1 cellular context compared by ENCODE assay signal in the genomic region with DNA sequence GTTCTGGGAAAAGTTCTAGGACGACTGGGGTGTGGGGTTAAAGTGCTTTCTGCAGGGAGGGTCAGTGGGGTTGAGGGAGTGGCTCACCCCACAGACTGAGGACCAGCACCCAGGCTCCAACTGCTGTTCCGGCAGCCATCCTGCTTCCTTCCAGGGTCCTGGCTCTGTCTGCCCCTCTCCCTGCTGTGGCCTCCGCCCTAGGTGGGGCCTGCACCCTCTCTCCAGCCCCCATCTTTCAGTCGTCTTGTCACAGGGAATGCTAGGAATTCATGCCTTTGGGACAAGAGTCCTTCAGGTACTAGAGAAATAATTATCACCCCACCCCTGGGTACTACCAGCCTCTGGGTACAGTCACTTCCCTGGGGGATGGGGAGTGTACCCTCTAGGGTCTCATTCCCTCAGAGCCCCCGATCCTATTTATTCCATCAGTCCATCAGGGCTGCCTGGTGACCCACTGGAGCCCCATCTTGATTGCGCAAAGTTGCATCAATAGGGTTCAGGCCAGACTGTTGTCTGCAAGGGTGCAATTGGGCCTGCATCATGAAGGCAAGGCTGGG.
TF ChIP-seq lines count a peak whose summit lies in the region.

A gene (minus strand): TSS at position 170 of the 557 bp plus-strand sequence. CDS start 31 bp downstream, at position 139.

TF ChIP-seq in K562, 482 proteins besides CTCF, POLR2A, EP300 and RAD21 (continued from another document and continues in another):
- TF ChIP-seq, protein P1, sequence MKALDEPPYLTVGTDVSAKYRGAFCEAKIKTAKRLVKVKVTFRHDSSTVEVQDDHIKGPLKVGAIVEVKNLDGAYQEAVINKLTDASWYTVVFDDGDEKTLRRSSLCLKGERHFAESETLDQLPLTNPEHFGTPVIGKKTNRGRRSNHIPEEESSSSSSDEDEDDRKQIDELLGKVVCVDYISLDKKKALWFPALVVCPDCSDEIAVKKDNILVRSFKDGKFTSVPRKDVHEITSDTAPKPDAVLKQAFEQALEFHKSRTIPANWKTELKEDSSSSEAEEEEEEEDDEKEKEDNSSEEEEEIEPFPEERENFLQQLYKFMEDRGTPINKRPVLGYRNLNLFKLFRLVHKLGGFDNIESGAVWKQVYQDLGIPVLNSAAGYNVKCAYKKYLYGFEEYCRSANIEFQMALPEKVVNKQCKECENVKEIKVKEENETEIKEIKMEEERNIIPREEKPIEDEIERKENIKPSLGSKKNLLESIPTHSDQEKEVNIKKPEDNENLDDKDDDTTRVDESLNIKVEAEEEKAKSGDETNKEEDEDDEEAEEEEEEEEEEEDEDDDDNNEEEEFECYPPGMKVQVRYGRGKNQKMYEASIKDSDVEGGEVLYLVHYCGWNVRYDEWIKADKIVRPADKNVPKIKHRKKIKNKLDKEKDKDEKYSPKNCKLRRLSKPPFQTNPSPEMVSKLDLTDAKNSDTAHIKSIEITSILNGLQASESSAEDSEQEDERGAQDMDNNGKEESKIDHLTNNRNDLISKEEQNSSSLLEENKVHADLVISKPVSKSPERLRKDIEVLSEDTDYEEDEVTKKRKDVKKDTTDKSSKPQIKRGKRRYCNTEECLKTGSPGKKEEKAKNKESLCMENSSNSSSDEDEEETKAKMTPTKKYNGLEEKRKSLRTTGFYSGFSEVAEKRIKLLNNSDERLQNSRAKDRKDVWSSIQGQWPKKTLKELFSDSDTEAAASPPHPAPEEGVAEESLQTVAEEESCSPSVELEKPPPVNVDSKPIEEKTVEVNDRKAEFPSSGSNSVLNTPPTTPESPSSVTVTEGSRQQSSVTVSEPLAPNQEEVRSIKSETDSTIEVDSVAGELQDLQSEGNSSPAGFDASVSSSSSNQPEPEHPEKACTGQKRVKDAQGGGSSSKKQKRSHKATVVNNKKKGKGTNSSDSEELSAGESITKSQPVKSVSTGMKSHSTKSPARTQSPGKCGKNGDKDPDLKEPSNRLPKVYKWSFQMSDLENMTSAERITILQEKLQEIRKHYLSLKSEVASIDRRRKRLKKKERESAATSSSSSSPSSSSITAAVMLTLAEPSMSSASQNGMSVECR (CRISPR knock-in tag; IDR thresholded peaks at IDR 0.05): no peak
- TF ChIP-seq POLR2AphosphoS2 (IDR thresholded peaks at IDR 0.05; ENCODE audit: low read length) (peak; percentile 89), ZNF239 (CRISPR knock-in tag; IDR thresholded peaks at IDR 0.05) (peak; percentile 16; the same call in 1 of the 2 replicates), ZNF584 (CRISPR knock-in tag; IDR thresholded peaks at IDR 0.05; ENCODE audit: low read depth) (peak; percentile 84; the same call in 1 of the 2 replicates), XRCC4 (IDR thresholded peaks at IDR 0.05; ENCODE audit: extremely low read depth, insufficient read depth, insufficient read length) (no peak), MXI1 (IDR thresholded peaks at IDR 0.05; ENCODE audit: low read depth, low read length) (no peak), HMGN3 (IDR thresholded peaks at IDR 0.05; ENCODE audit: borderline replicate concordance, extremely low read depth, insufficient read length, low read depth, low read length) (no peak), TCF7 (IDR thresholded peaks at IDR 0.05; ENCODE audit: borderline replicate concordance) (0 out of 2 replicates have a peak, but pooled peaks have one; percentile 7), ZNF12 (CRISPR knock-in tag; IDR thresholded peaks at IDR 0.05) (no peak), HDAC3 (IDR thresholded peaks at IDR 0.05; ENCODE audit: borderline replicate concordance, partially characterized antibody) (no peak), PML (IDR thresholded peaks at IDR 0.05; ENCODE audit: low read length) (peak; percentile 40; the same call in 1 of the 2 replicates), ZNF586 (CRISPR knock-in tag; conservative IDR thresholded peaks at IDR 0.05) (no peak), ZNF124 (CRISPR knock-in tag; IDR thresholded peaks at IDR 0.05) (no peak), SETDB1 (IDR thresholded peaks at IDR 0.05; ENCODE audit: low read length) (no peak), SMAD3 (CRISPR knock-in tag; conservative IDR thresholded peaks at IDR 0.05) (0 out of 2 replicates have a peak, but pooled peaks have one; percentile 32), SUPT5H (IDR thresholded peaks at IDR 0.05) (peak; percentile 64), FOS (IDR thresholded peaks at IDR 0.05; ENCODE audit: extremely low read depth, insufficient read length) (no peak), ZNF699 (CRISPR knock-in tag; IDR thresholded peaks at IDR 0.05; ENCODE audit: insufficient replicate concordance) (no peak), ZNF165 (CRISPR knock-in tag; IDR thresholded peaks at IDR 0.05; ENCODE audit: borderline replicate concordance) (no peak), PHF20 (IDR thresholded peaks at IDR 0.05; ENCODE audit: partially characterized antibody) (no peak), RBM15 (IDR thresholded peaks at IDR 0.05; ENCODE audit: insufficient read depth, low read length) (no peak), NELFE (IDR thresholded peaks at IDR 0.05; ENCODE audit: insufficient read depth, insufficient read length) (no peak), STAT5B (CRISPR knock-in tag; IDR thresholded peaks at IDR 0.05) (no peak), PHTF2 (CRISPR knock-in tag; IDR thresholded peaks at IDR 0.05) (peak; percentile 7; the same call in 1 of the 2 replicates), KHSRP (IDR thresholded peaks at IDR 0.05) (no peak), BACH1 (tag; IDR thresholded peaks at IDR 0.05) (no peak; the same call in 1 of the 2 replicates), CHCHD3 (CRISPR knock-in tag; IDR thresholded peaks at IDR 0.05) (no peak), EHMT2 (IDR thresholded peaks at IDR 0.05) (no peak), IFI16 (CRISPR knock-in tag; IDR thresholded peaks at IDR 0.05) (no peak), MYC (IDR thresholded peaks at IDR 0.05; ENCODE audit: low read depth, low read length) (no peak), MYC (CRISPR knock-in tag; IDR thresholded peaks at IDR 0.05; ENCODE audit: borderline replicate concordance, low read depth) (peak; percentile 75), ZNF3 (CRISPR knock-in tag; IDR thresholded peaks at IDR 0.05) (no peak), CAMTA2 (CRISPR knock-in tag; conservative IDR thresholded peaks at IDR 0.05) (no peak), FOXA3 (CRISPR knock-in tag; conservative IDR thresholded peaks at IDR 0.05 in 1 of 2, IDR thresholded peaks at IDR 0.05 in 1 of 2) (no peak), KLF1 (tag; IDR thresholded peaks at IDR 0.05) (no peak), MYNN (IDR thresholded peaks at IDR 0.05) (no peak; the same call in 1 of the 2 replicates), MYNN (CRISPR knock-in tag; IDR thresholded peaks at IDR 0.05) (no peak), RFX1 (IDR thresholded peaks at IDR 0.05) (no peak), SNRNP70 (optimal IDR thresholded peaks at IDR 0.05; ENCODE audit: low read depth, low read length) (no peak)
- TF ChIP-seq, protein P2, sequence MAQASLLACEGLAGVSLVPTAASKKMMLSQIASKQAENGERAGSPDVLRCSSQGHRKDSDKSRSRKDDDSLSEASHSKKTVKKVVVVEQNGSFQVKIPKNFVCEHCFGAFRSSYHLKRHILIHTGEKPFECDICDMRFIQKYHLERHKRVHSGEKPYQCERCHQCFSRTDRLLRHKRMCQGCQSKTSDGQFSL (CRISPR knock-in tag; IDR thresholded peaks at IDR 0.05): no peak
- TF ChIP-seq, protein P2 (tag; IDR thresholded peaks at IDR 0.05): no peak
- TF ChIP-seq, protein P3, sequence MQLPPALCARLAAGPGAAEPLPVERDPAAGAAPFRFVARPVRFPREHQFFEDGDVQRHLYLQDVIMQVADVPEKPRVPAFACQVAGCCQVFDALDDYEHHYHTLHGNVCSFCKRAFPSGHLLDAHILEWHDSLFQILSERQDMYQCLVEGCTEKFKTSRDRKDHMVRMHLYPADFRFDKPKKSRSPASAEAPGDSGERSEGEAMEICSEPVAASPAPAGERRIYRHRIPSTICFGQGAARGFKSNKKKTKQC (CRISPR knock-in tag; IDR thresholded peaks at IDR 0.05): no peak
- TF ChIP-seq, protein P4, sequence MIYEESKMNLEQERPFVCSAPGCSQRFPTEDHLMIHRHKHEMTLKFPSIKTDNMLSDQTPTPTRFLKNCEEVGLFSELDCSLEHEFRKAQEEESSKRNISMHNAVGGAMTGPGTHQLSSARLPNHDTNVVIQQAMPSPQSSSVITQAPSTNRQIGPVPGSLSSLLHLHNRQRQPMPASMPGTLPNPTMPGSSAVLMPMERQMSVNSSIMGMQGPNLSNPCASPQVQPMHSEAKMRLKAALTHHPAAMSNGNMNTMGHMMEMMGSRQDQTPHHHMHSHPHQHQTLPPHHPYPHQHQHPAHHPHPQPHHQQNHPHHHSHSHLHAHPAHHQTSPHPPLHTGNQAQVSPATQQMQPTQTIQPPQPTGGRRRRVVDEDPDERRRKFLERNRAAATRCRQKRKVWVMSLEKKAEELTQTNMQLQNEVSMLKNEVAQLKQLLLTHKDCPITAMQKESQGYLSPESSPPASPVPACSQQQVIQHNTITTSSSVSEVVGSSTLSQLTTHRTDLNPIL (CRISPR knock-in tag; IDR thresholded peaks at IDR 0.05): peak; percentile 74; the same call in 1 of the 2 replicates
- TF ChIP-seq, protein P5, sequence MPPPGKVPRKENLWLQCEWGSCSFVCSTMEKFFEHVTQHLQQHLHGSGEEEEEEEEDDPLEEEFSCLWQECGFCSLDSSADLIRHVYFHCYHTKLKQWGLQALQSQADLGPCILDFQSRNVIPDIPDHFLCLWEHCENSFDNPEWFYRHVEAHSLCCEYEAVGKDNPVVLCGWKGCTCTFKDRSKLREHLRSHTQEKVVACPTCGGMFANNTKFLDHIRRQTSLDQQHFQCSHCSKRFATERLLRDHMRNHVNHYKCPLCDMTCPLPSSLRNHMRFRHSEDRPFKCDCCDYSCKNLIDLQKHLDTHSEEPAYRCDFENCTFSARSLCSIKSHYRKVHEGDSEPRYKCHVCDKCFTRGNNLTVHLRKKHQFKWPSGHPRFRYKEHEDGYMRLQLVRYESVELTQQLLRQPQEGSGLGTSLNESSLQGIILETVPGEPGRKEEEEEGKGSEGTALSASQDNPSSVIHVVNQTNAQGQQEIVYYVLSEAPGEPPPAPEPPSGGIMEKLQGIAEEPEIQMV (tag; conservative IDR thresholded peaks at IDR 0.05; ENCODE audit: low read depth): 0 out of 2 replicates have a peak, but pooled peaks have one; percentile 38
- TF ChIP-seq, protein P6, sequence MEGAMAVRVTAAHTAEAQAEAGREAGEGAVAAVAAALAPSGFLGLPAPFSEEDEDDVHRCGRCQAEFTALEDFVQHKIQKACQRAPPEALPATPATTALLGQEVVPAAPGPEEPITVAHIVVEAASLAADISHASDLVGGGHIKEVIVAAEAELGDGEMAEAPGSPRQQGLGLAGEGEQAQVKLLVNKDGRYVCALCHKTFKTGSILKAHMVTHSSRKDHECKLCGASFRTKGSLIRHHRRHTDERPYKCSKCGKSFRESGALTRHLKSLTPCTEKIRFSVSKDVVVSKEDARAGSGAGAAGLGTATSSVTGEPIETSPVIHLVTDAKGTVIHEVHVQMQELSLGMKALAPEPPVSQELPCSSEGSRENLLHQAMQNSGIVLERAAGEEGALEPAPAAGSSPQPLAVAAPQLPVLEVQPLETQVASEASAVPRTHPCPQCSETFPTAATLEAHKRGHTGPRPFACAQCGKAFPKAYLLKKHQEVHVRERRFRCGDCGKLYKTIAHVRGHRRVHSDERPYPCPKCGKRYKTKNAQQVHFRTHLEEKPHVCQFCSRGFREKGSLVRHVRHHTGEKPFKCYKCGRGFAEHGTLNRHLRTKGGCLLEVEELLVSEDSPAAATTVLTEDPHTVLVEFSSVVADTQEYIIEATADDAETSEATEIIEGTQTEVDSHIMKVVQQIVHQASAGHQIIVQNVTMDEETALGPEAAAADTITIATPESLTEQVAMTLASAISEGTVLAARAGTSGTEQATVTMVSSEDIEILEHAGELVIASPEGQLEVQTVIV (CRISPR knock-in tag; IDR thresholded peaks at IDR 0.05; ENCODE audit: borderline replicate concordance): peak; percentile 62; the same call in 1 of the 2 replicates
- TF ChIP-seq, protein P7, sequence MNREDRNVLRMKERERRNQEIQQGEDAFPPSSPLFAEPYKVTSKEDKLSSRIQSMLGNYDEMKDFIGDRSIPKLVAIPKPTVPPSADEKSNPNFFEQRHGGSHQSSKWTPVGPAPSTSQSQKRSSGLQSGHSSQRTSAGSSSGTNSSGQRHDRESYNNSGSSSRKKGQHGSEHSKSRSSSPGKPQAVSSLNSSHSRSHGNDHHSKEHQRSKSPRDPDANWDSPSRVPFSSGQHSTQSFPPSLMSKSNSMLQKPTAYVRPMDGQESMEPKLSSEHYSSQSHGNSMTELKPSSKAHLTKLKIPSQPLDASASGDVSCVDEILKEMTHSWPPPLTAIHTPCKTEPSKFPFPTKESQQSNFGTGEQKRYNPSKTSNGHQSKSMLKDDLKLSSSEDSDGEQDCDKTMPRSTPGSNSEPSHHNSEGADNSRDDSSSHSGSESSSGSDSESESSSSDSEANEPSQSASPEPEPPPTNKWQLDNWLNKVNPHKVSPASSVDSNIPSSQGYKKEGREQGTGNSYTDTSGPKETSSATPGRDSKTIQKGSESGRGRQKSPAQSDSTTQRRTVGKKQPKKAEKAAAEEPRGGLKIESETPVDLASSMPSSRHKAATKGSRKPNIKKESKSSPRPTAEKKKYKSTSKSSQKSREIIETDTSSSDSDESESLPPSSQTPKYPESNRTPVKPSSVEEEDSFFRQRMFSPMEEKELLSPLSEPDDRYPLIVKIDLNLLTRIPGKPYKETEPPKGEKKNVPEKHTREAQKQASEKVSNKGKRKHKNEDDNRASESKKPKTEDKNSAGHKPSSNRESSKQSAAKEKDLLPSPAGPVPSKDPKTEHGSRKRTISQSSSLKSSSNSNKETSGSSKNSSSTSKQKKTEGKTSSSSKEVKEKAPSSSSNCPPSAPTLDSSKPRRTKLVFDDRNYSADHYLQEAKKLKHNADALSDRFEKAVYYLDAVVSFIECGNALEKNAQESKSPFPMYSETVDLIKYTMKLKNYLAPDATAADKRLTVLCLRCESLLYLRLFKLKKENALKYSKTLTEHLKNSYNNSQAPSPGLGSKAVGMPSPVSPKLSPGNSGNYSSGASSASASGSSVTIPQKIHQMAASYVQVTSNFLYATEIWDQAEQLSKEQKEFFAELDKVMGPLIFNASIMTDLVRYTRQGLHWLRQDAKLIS (CRISPR knock-in tag; IDR thresholded peaks at IDR 0.05): no peak
